In genomic region chr12:96194901-96195844, GRCh38 we compare ENCODE assay signal across 8 cellular contexts. TPM values are rescaled to one million over a fixed set of nuclear protein-coding genes. Genes with fewer than 3 reads are reported as not detected.
A peak's percentile ranks its signal among the peaks of the same experiment; 100 is the strongest.
DNase-seq lines count a peak whose midpoint lies in the region; ATAC-seq and TF ChIP-seq lines count a peak whose summit lies in the region.

No MANE protein-coding gene starts in this region.

- H3K4me1 ChIP-seq in duodenal mucosa (ENCODE audit: control insufficient read depth in 1 of 2, insufficient read depth in 2 of 2, low read length in 2 of 2) (peaks cover 5 to 13% of the 10 kb centered on the region in 2 donors), lower lobe of right lung (peaks cover 33% of the 10 kb centered on the region)

- intact Hi-C loops in lower lobe of right lung (cut with DNase I) = no loop called here

- H3K27ac ChIP-seq in duodenal mucosa (ENCODE audit: low read depth, low read length) (peak overlapping the region; percentile 52), lower lobe of right lung (peak overlapping the region; percentile 89)

- H3K9me3 ChIP-seq in duodenal mucosa (ENCODE audit: control insufficient read depth in 1 of 2, low read length in 2 of 2) (no peaks in the 10 kb centered on the region), lower lobe of right lung (no peaks in the 10 kb centered on the region)

- H3K9ac ChIP-seq in duodenal mucosa (ENCODE audit: low read depth in 1 of 2, low read length in 2 of 2) = peak overlapping the region; percentile 69 to 80

- H3K4me3 ChIP-seq in duodenal mucosa (ENCODE audit: low read depth in 1 of 2, low read length in 2 of 2) (peak overlapping the region; percentile 85 to 98), lower lobe of right lung (peak overlapping the region; percentile 87)

- TF ChIP-seq CTCF in lower lobe of right lung (IDR thresholded peaks at IDR 0.05) = no peak

- H3K36me3 ChIP-seq in duodenal mucosa (ENCODE audit: control insufficient read depth in 1 of 2, insufficient read depth in 2 of 2, low read length in 2 of 2) (no peaks in the 10 kb centered on the region), lower lobe of right lung (no peaks in the 10 kb centered on the region)

- no peaks in the 10 kb centered on the region for H3K27me3 ChIP-seq in duodenal mucosa (ENCODE audit: control insufficient read depth in 1 of 2, insufficient read depth in 2 of 2, low read length in 2 of 2)
- no peaks in the 10 kb centered on the region for H3K27me3 ChIP-seq in lower lobe of right lung (ENCODE audit: low read depth)

- DNase-seq in MV-4-11 (lab: John Stamatoyannopoulos, UW) (peak; percentile 87), lower lobe of right lung (no peak), T1000 (lab: John Stamatoyannopoulos, UW) (no peak)
- peak; percentile 71 for DNase-seq in activated CD4-positive, alpha-beta T cell treated with anti-CD3 and anti-CD28 coated beads, Interleukin-2, amount 50 U/mL, for 1 hour
- DNase-seq in stimulated activated CD8-positive, alpha-beta memory T cell treated with anti-CD3 and anti-CD28 coated beads, Interleukin-12 subunit alpha, Interleukin-12 subunit beta, amount 100 ng/mL, for 24 hours (ENCODE audit: extremely low read depth) = peak; percentile 31

- peak; percentile 84 for ATAC-seq in GM18502 (IDR thresholded peaks at IDR 0.05; ENCODE audit: poor library complexity, unreplicated experiment)
- ATAC-seq in HG02588 (IDR thresholded peaks at IDR 0.05; ENCODE audit: unreplicated experiment) = peak; percentile 70
- peak; percentile 47 to 77 for ATAC-seq in lower lobe of right lung

RNA-seq across cellular contexts. Expression of gene ELK3, which starts 1.0 kb away (rescaled TPM):
- total RNA-seq in lower lobe of right lung = 29.1 TPM

Comparison
In these comparisons a context has a peak if more than half of its experiments do, and no peak if none do; other contexts are left out.
1. DNase-seq: peak in MV-4-11 (single experiment), activated CD4-positive, alpha-beta T cell treated with anti-CD3 and anti-CD28 coated beads, Interleukin-2, amount 50 U/mL, for 1 hour (single experiment) and stimulated activated CD8-positive, alpha-beta memory T cell treated with anti-CD3 and anti-CD28 coated beads, Interleukin-12 subunit alpha, Interleukin-12 subunit beta, amount 100 ng/mL, for 24 hours (single experiment); none in lower lobe of right lung (single experiment) and T1000 (single experiment).
2. Peak in every context shown above with its lines, with median percentiles within 50 percentile points of each other: ATAC-seq.